ENCODE assay signal across 22 cellular contexts in genomic region chr10:15588635-15589081, GRCh38.
"Had no signal": no experiment of that assay in that cellular context is flagged by ENCODE, and none has a peak within 500 bp of the region (broad histone marks: within the 10 kb centered on the region; RNA-seq: fewer than 3 reads in every experiment).

No MANE protein-coding gene starts in this region.

- H3K4me1 ChIP-seq: neural progenitor cell, uterus had no signal

- H3K4me3 Mint-ChIP-seq: activated CD4-positive, alpha-beta T cell treated with anti-CD3 and anti-CD28 coated beads, Interleukin-2, amount 10 ng/mL, durations not matched to agents 24 days and 14 days; activated naive CD8-positive, alpha-beta T cell treated with anti-CD3 and anti-CD28 coated beads for 36 hours; activated T-cell treated with anti-CD3 and anti-CD28 coated beads, Interleukin-2, amount 50 U/mL, for 72 hours; central memory CD8-positive, alpha-beta T cell; dendritic cell treated with granulocyte-macrophage colony-stimulating factor and Interleukin-4, amounts not matched to agents 40 ng/mL and 50 ng/mL, for 4 days; neural progenitor cell; stimulated activated memory B cell treated with anti-CD40 and anti-IgM and Interleukin-4, amounts not matched to agents 10 μg/mL and 1 μg/mL and 100 μg/mL, for 72 hours had no signal

- DNase-seq: activated CD4-positive, alpha-beta T cell treated with anti-CD3 and anti-CD28 coated beads, Interleukin-2, amount 10 ng/mL, durations not matched to agents 24 days and 14 days; activated CD4-positive, CD25-positive, alpha-beta regulatory T cell; activated CD8-positive, alpha-beta memory T cell treated with anti-CD3 and anti-CD28 coated beads, Interleukin-2, amount 50 U/mL, for 48 hours; activated gamma-delta T cell treated with Interleukin-2 at 50 U/mL for 16 hours; activated naive CD8-positive, alpha-beta T cell treated with anti-CD3 and anti-CD28 coated beads for 36 hours; activated T-cell treated with anti-CD3 and anti-CD28 coated beads, Interleukin-2, amount 50 U/mL, for 72 hours; anterior cingulate cortex; brain microvascular endothelial cell; effector memory CD4-positive, alpha-beta T cell; hypothalamus; kidney; left ventricle myocardium superior; midbrain; stimulated activated CD4-positive, alpha-beta T cell treated with anti-CD3 and anti-CD28 coated beads, Interleukin-2, amount 100 ng/mL, for 48 hours; SW 1271; uterus had no signal

- H3K36me3 Mint-ChIP-seq: activated naive CD8-positive, alpha-beta T cell treated with anti-CD3 and anti-CD28 coated beads for 36 hours; neural progenitor cell; stimulated activated memory B cell treated with anti-CD40 and anti-IgM and Interleukin-4, amounts not matched to agents 10 μg/mL and 1 μg/mL and 100 μg/mL, for 72 hours had no signal

- H3K27ac Mint-ChIP-seq: activated CD4-positive, alpha-beta T cell treated with anti-CD3 and anti-CD28 coated beads, Interleukin-2, amount 10 ng/mL, durations not matched to agents 24 days and 14 days; activated naive CD8-positive, alpha-beta T cell treated with anti-CD3 and anti-CD28 coated beads for 36 hours; activated T-cell treated with anti-CD3 and anti-CD28 coated beads, Interleukin-2, amount 50 U/mL, for 72 hours; dendritic cell treated with granulocyte-macrophage colony-stimulating factor and Interleukin-4, amounts not matched to agents 40 ng/mL and 50 ng/mL, for 4 days; neural progenitor cell; stimulated activated memory B cell treated with anti-CD40 and anti-IgM and Interleukin-4, amounts not matched to agents 10 μg/mL and 1 μg/mL and 100 μg/mL, for 72 hours had no signal

- H3K9me3 ChIP-seq: uterus had no signal

- H3K9me3 Mint-ChIP-seq: activated CD4-positive, alpha-beta T cell treated with anti-CD3 and anti-CD28 coated beads, Interleukin-2, amount 10 ng/mL, durations not matched to agents 24 days and 14 days; activated T-cell treated with anti-CD3 and anti-CD28 coated beads, Interleukin-2, amount 50 U/mL, for 72 hours; central memory CD8-positive, alpha-beta T cell; dendritic cell treated with granulocyte-macrophage colony-stimulating factor and Interleukin-4, amounts not matched to agents 40 ng/mL and 50 ng/mL, for 4 days; neural progenitor cell had no signal

- H3K27me3 ChIP-seq: brain microvascular endothelial cell, neural progenitor cell, tibial nerve, uterus had no signal

- H3K27ac ChIP-seq: brain microvascular endothelial cell, epithelial cell of prostate, neural progenitor cell, tibial nerve had no signal

- H3K4me1 Mint-ChIP-seq: activated CD4-positive, alpha-beta T cell treated with anti-CD3 and anti-CD28 coated beads, Interleukin-2, amount 10 ng/mL, durations not matched to agents 24 days and 14 days; activated naive CD8-positive, alpha-beta T cell treated with anti-CD3 and anti-CD28 coated beads for 36 hours; central memory CD8-positive, alpha-beta T cell; neural progenitor cell; stimulated activated memory B cell treated with anti-CD40 and anti-IgM and Interleukin-4, amounts not matched to agents 10 μg/mL and 1 μg/mL and 100 μg/mL, for 72 hours had no signal

- H3K4me2 ChIP-seq: neural progenitor cell had no signal

- H2AFZ ChIP-seq: neural progenitor cell had no signal

- H3K4me3 ChIP-seq: neural progenitor cell, tibial nerve, uterus had no signal

- H3K27me3 Mint-ChIP-seq: activated CD4-positive, alpha-beta T cell treated with anti-CD3 and anti-CD28 coated beads, Interleukin-2, amount 10 ng/mL, durations not matched to agents 24 days and 14 days; central memory CD8-positive, alpha-beta T cell; dendritic cell treated with granulocyte-macrophage colony-stimulating factor and Interleukin-4, amounts not matched to agents 40 ng/mL and 50 ng/mL, for 4 days; stimulated activated memory B cell treated with anti-CD40 and anti-IgM and Interleukin-4, amounts not matched to agents 10 μg/mL and 1 μg/mL and 100 μg/mL, for 72 hours had no signal

- H3K36me3 ChIP-seq: brain microvascular endothelial cell, neural progenitor cell, tibial nerve, uterus had no signal
